ENCODE assay signal across 11 cellular contexts in the genomic region with DNA sequence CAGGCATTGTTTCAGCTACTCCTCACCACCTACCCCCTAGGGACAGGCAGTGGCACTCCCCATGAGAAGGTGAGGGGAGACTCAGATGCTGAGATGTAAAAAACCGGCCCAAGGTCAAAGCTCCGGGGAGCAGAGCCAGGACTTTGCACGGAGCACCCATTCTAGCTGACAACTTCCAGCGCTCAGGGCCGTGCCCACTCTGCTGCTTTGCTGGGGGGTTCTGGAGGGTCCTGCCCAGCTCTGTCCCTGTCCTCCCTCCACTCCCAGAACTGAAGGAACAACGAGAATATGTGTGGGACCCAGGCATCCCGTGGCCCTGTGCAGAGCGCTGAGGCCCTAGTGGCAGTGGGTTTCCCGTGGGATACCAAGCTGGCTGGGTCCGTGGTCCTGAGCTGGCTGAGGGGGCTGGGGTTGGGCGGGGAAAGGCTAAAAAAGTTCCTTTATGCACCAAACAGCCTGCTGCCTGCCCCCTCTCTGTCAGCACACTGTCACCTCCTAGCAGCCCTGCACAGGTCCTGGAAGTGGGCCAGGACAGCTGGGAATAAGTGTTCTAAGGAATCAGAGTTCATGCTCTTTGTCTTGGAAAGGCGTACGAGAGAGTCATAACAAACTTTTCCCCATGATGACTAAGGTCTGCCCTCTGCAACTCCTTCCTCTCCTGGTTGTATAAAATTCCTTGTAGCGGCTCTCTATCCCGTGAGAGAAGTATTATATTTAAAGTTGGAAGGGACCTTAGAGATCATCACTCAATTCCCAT. TPM values are rescaled to one million over a fixed set of nuclear protein-coding genes. Genes with fewer than 3 reads are reported as not detected.
DNase-seq lines count a peak whose midpoint lies in the region; ATAC-seq and TF ChIP-seq lines count a peak whose summit lies in the region.
"Had no signal": no experiment of that assay in that cellular context is flagged by ENCODE, and none has a peak within 500 bp of the region (broad histone marks: within the 10 kb centered on the region; RNA-seq: fewer than 3 reads in every experiment).

No MANE protein-coding gene starts in this region.

- H3K4me1 Mint-ChIP-seq in brain, result peaks cover 41% of the 10 kb centered on the region
- H3K4me1 Mint-ChIP-seq: naive B cell had no signal

- no peaks in the 10 kb centered on the region for H3K36me3 Mint-ChIP-seq in brain
- H3K36me3 Mint-ChIP-seq: naive B cell had no signal

- no peaks in the 10 kb centered on the region for H3K27me3 ChIP-seq in kidney epithelial cell (ENCODE audit: control insufficient read depth, insufficient read depth, low read length)

- H3K27ac Mint-ChIP-seq in brain, result peak overlapping the region in 3 of 5 experiments; percentile 23 to 28 (median 27)

- no peaks in the 10 kb centered on the region for H3K36me3 ChIP-seq in kidney epithelial cell (ENCODE audit: control insufficient read depth, insufficient read depth, low read length)

- H3K27me3 Mint-ChIP-seq in brain, result peaks cover 10% of the 10 kb centered on the region

- no peak overlapping the region for H3K4me3 ChIP-seq in kidney epithelial cell (ENCODE audit: low read depth, low read length)

- H3K9me3 Mint-ChIP-seq in brain, result peaks cover 0 to 7% (median 6%) of the 10 kb centered on the region in 5 experiments
- H3K9me3 Mint-ChIP-seq: naive B cell had no signal

- ATAC-seq in GM21529 (IDR thresholded peaks at IDR 0.05; ENCODE audit: unreplicated experiment) (no peak), GM18867 (IDR thresholded peaks at IDR 0.05; ENCODE audit: unreplicated experiment) (no peak), GM18519 (IDR thresholded peaks at IDR 0.05; ENCODE audit: low FRiP score, unreplicated experiment) (no peak), GM19324 (IDR thresholded peaks at IDR 0.05; ENCODE audit: low FRiP score, unreplicated experiment) (no peak)

- TF ChIP-seq CTCF in brain (conservative IDR thresholded peaks at IDR 0.05), result no peak
- no peak for TF ChIP-seq CTCF in kidney epithelial cell (IDR thresholded peaks at IDR 0.05; ENCODE audit: insufficient read depth, low read length, poor library complexity, severe bottlenecking)

- peak overlapping the region in 2 of 5 experiments; percentile 6 to 27 for H3K4me3 Mint-ChIP-seq in brain
- H3K4me3 Mint-ChIP-seq: naive B cell had no signal

- peak; percentile 58 for DNase-seq in HT1080 (ENCODE audit: low read depth)
- peak; percentile 7 for DNase-seq in kidney epithelial cell (ENCODE audit: low read depth)
- DNase-seq in stromal cell of bone marrow (ENCODE audit: low read depth), result peak; percentile 73
- DNase-seq: activated effector memory CD4-positive, alpha-beta T cell treated with Interleukin-2 at 50 U/mL for 16 hours; naive B cell; T1000 had no signal

RNA-seq across cellular contexts. Expression of a gene that starts 1.9 kb away (rescaled TPM):
- total RNA-seq in HT1080 (2014; rRNA removed; shearing (Covaris generic)), result not detected in 2 replicates
- not detected in 2 replicates for polyA plus RNA-seq in HT1080 (2015; cell fraction: cytosol; rRNA removed)
- not detected in 2 replicates for polyA plus RNA-seq in HT1080 (2015; cell fraction: nucleus; rRNA removed)
- polyA plus RNA-seq in brain (ENCODE audit: insufficient read depth, low read depth, low replicate concordance), result not detected
- not detected in 2 replicates for total RNA-seq in kidney epithelial cell

RNA-seq across cellular contexts. Expression of a gene that starts 30.3 kb away (rescaled TPM):
- not detected in 2 replicates for total RNA-seq in HT1080 (2014; rRNA removed; shearing (Covaris generic))
- 0.11 and 0.13 TPM in 2 replicates for polyA plus RNA-seq in HT1080 (2015; cell fraction: cytosol; rRNA removed)
- not detected in 2 replicates for polyA plus RNA-seq in HT1080 (2015; cell fraction: nucleus; rRNA removed)
- polyA plus RNA-seq in brain (ENCODE audit: insufficient read depth, low read depth, low replicate concordance), result not detected
- total RNA-seq in kidney epithelial cell, result not detected in 2 replicates

RNA-seq across cellular contexts. Expression of a gene that starts 54.9 kb away (rescaled TPM):
- total RNA-seq in HT1080 (2014; rRNA removed; shearing (Covaris generic)), result 28.4 and 32.7 TPM in 2 replicates
- 43.3 and 53.8 TPM in 2 replicates for polyA plus RNA-seq in HT1080 (2015; cell fraction: cytosol; rRNA removed)
- 48.5 and 51.0 TPM in 2 replicates for polyA plus RNA-seq in HT1080 (2015; cell fraction: nucleus; rRNA removed)
- polyA plus RNA-seq in brain (ENCODE audit: insufficient read depth, low read depth, low replicate concordance), result 32.3 TPM
- total RNA-seq in kidney epithelial cell, result 53.6 and 54.5 TPM in 2 replicates

Comparison
In these comparisons a context has a peak if more than half of its experiments do, and no peak if none do; other contexts are left out.
1. DNase-seq: peak in every context shown above with its lines; median percentile 73 in stromal cell of bone marrow; 58 in HT1080; 7 in kidney epithelial cell.